9 cellular contexts compared by ENCODE assay signal in the genomic region with DNA sequence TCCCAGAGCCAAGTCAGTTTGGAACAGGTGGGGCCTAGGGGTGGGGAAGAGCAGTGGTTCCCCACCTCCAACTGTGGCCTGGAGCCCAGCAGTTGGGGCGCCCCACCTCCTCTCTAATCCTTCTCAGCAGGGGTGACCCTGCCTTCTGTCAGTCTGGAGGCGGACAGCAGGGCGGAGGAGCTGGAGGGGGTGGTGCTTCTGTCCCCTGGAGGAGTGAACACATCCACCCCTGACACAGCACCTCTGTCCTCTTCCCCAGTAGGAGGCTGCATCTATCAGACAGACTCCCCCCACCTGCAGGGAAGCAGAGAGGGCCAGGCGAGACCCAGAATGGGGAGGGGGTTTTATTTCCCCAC.
DNase-seq lines count a peak whose midpoint lies in the region; ATAC-seq and TF ChIP-seq lines count a peak whose summit lies in the region.
"Had no signal": no experiment of that assay in that cellular context is flagged by ENCODE, and none has a peak within 500 bp of the region (broad histone marks: within the 10 kb centered on the region; RNA-seq: fewer than 3 reads in every experiment).

No MANE protein-coding gene starts in this region.

- DNase-seq in NCI-H1417 (lab: John Stamatoyannopoulos, UW), result peak in 2 of 3 experiments; percentile 51 to 67
- DNase-seq in NCI-H1417 treated with DMSO at 0.1 percent for 48 hours (lab: John Stamatoyannopoulos, UW), result no peak
- peak in 3 of 61 donors; percentile 14 to 57 (median 46) for DNase-seq in caudate nucleus (lab: John Stamatoyannopoulos, UW)
- DNase-seq in right lobe of liver, result peak in 1 of 3 donors; percentile 74
- DNase-seq in thoracic aorta (ENCODE audit: low spot score), result no peak
- no peak for DNase-seq in NCI-H128 (lab: John Stamatoyannopoulos, UW; ENCODE audit: unreplicated experiment)
- DNase-seq in NCI-H2107 (lab: John Stamatoyannopoulos, UW), result no peak

- ATAC-seq in right lobe of liver (peak in 3 of 4 donors; percentile 1 to 18 (median 8)), thoracic aorta (ENCODE audit: insufficient number of reproducible peaks, low FRiP score, low read depth) (no peak), HG03135 (IDR thresholded peaks at IDR 0.05; ENCODE audit: unreplicated experiment) (no peak)

- H3K4me3 ChIP-seq in right lobe of liver (no peak overlapping the region), thoracic aorta (peak overlapping the region; percentile 48)

- H3K4me1 ChIP-seq in right lobe of liver, result peaks cover 0 to 76% (median 33%) of the 10 kb centered on the region in 4 donors
- peaks cover 47 to 83% of the 10 kb centered on the region in 2 donors for H3K4me1 ChIP-seq in thoracic aorta (ENCODE audit: control insufficient read depth in 1 of 2, low read depth in 2 of 2)

- 83% methylated on average over 2 of the region's 4 CpGs for WGBS in right lobe of liver (ENCODE audit: insufficient coverage, low coverage, low lambda C conversion rate, missing lambda C conversion rate)

- TF ChIP-seq POLR2A in right lobe of liver (IDR thresholded peaks at IDR 0.05), result peak; percentile 45

- H3K27me3 ChIP-seq in right lobe of liver (no peaks in the 10 kb centered on the region), thoracic aorta (replicated peaks; ENCODE audit: insufficient read depth) (no peaks in the 10 kb centered on the region)

- H3K9me3 ChIP-seq in right lobe of liver, result no peaks in the 10 kb centered on the region
- H3K9me3 ChIP-seq in thoracic aorta, result no peaks in the 10 kb centered on the region

- intact Hi-C loops in right lobe of liver (cut with DNase I), result loop anchor here in 1 of 2 donors (5.0 kb wide), 1 partner anchor 133 kb away; the partner anchor contains the start of gene SSBP3

- peak overlapping the region; percentile 63 for H3K27ac ChIP-seq in caudate nucleus (ENCODE audit: low read depth, low read length)
- peak overlapping the region; percentile 92 to 98 (median 98) for H3K27ac ChIP-seq in right lobe of liver
- peak overlapping the region; percentile 94 to 99 for H3K27ac ChIP-seq in thoracic aorta
- H3K27ac ChIP-seq: 22Rv1 had no signal

- TF ChIP-seq CTCF in right lobe of liver (IDR thresholded peaks at IDR 0.05), result no peak
- no peak for TF ChIP-seq CTCF in thoracic aorta (IDR thresholded peaks at IDR 0.05)

- no peaks in the 10 kb centered on the region for H3K36me3 ChIP-seq in right lobe of liver
- no peaks in the 10 kb centered on the region for H3K36me3 ChIP-seq in thoracic aorta

Comparison
In these comparisons a context has a peak if more than half of its experiments do, and no peak if none do; other contexts are left out.
1. DNase-seq: peak in NCI-H1417 (2 of 3); none in NCI-H1417 treated with DMSO at 0.1 percent for 48 hours (single experiment), thoracic aorta (single experiment), NCI-H128 (single experiment) and NCI-H2107 (single experiment).
2. ATAC-seq: peak in right lobe of liver (3 of 4); none in thoracic aorta (single experiment) and HG03135 (single experiment).
3. Peak in every context shown above with its lines, with median percentiles within 50 percentile points of each other: H3K27ac ChIP-seq.